1 cellular context compared by ENCODE assay signal in the genomic region with DNA sequence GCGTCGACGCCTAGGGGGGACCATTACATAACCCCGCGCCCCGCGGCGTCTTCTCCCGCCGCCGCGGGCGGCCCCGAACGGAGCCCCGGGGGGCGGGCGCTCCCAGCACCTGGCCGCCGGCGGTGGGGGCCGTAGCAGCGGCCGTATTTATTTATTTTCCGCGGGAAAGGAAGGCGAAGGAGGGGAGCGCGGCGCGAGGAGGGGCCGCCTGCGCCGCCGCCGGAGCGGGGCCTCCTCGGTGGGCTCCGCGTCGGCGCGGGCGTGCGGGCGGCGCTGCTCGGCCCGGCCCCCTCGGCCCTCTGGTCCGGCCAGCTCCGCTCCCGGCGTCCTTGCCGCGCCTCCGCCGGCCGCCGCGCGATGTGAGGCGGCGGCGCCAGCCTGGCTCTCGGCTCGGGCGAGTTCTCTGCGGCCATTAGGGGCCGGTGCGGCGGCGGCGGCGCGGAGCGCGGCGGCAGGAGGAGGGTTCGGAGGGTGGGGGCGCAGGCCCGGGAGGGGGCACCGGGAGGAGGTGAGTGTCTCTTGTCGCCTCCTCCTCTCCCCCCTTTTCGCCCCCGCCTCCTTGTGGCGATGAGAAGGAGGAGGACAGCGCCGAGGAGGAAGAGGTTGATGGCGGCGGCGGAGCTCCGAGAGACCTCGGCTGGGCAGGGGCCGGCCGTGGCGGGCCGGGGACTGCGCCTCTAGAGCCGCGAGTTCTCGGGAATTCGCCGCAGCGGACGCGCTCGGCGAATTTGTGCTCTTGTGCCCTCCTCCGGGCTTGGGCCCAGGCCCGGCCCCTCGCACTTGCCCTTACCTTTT.
TF ChIP-seq lines count a peak whose summit lies in the region.

TSS of gene EP300 (plus strand) at position 570 of the 795 bp plus-strand sequence. CDS start 413 bp downstream, outside the sequence.

TF ChIP-seq in GM12878, 131 proteins besides CTCF, POLR2A, EP300 and RAD21 (continues in another document):
- TF ChIP-seq MLLT1 (IDR thresholded peaks at IDR 0.05) (no peak), HSF1 (IDR thresholded peaks at IDR 0.05; ENCODE audit: low read depth, low read length) (no peak), POLR2AphosphoS2 (IDR thresholded peaks at IDR 0.05; ENCODE audit: low read depth, low read length) (no peak), BMI1 (IDR thresholded peaks at IDR 0.05; ENCODE audit: borderline replicate concordance) (no peak), TAF1 (IDR thresholded peaks at IDR 0.05; ENCODE audit: borderline replicate concordance, low read depth, low read length) (peak; percentile 71; the same call in 1 of the 2 replicates), SREBF2 (IDR thresholded peaks at IDR 0.05; ENCODE audit: low read length) (no peak), BCL11A (IDR thresholded peaks at IDR 0.05; ENCODE audit: low read depth, low read length) (no peak), ATF7 (IDR thresholded peaks at IDR 0.05; ENCODE audit: low read depth) (no peak), RAD51 (IDR thresholded peaks at IDR 0.05) (no peak), FOS (IDR thresholded peaks at IDR 0.05; ENCODE audit: borderline replicate concordance, extremely low read depth, insufficient read length) (no peak), SP1 (IDR thresholded peaks at IDR 0.05; ENCODE audit: low read depth, low read length) (no peak), CBX3 (IDR thresholded peaks at IDR 0.05; ENCODE audit: borderline replicate concordance, low read depth) (no peak), MAX (IDR thresholded peaks at IDR 0.05; ENCODE audit: low read depth, low read length) (0 out of 2 replicates have a peak, but pooled peaks have one; percentile 13), PBX3 (IDR thresholded peaks at IDR 0.05; ENCODE audit: insufficient replicate concordance, low read depth, low read length) (no peak), SIX5 (IDR thresholded peaks at IDR 0.05; ENCODE audit: low read depth, low read length, severe bottlenecking) (no peak), CEBPB (IDR thresholded peaks at IDR 0.05; ENCODE audit: borderline replicate concordance in 1 of 2, low read depth in 2 of 2, low read length in 2 of 2) (no peak), MYC (IDR thresholded peaks at IDR 0.05; ENCODE audit: insufficient read depth, insufficient read length, insufficient replicate concordance, low read length, severe bottlenecking) (no peak), NR2C1 (IDR thresholded peaks at IDR 0.05) (0 out of 2 replicates have a peak, but pooled peaks have one; percentile 14), TCF3 (IDR thresholded peaks at IDR 0.05; ENCODE audit: borderline replicate concordance, insufficient read depth, low read depth, low read length) (no peak), PRDM15 (CRISPR knock-in tag; IDR thresholded peaks at IDR 0.05) (no peak), USF1 (IDR thresholded peaks at IDR 0.05; ENCODE audit: borderline replicate concordance, extremely low read length, insufficient read depth, low read depth, low read length) (no peak), IKZF1 (conservative IDR thresholded peaks at IDR 0.05) (peak; percentile 65), PAX5 (IDR thresholded peaks at IDR 0.05; ENCODE audit: borderline replicate concordance, low read depth, low read length) (peak; percentile 40; the same call in 1 of the 2 replicates), BACH1 (IDR thresholded peaks at IDR 0.05; ENCODE audit: borderline replicate concordance) (peak; percentile 10), SUZ12 (IDR thresholded peaks at IDR 0.05; ENCODE audit: unreplicated experiment) (no peak), PAX8 (IDR thresholded peaks at IDR 0.05) (no peak), ZNF24 (IDR thresholded peaks at IDR 0.05) (no peak), YBX1 (IDR thresholded peaks at IDR 0.05) (no peak), HDGF (IDR thresholded peaks at IDR 0.05) (no peak), RBBP5 (conservative IDR thresholded peaks at IDR 0.05) (no peak), CBFB (IDR thresholded peaks at IDR 0.05; ENCODE audit: low read depth) (no peak), SMAD5 (IDR thresholded peaks at IDR 0.05; ENCODE audit: low read depth) (no peak), JUNB (IDR thresholded peaks at IDR 0.05) (no peak), RELA (IDR thresholded peaks at IDR 0.05; ENCODE audit: borderline replicate concordance, partially characterized antibody) (no peak), IRF3 (IDR thresholded peaks at IDR 0.05) (no peak), LARP7 (IDR thresholded peaks at IDR 0.05) (peak; percentile 81; the same call in 1 of the 2 replicates), EED (IDR thresholded peaks at IDR 0.05; ENCODE audit: low read depth) (peak; percentile 6; the same call in 1 of the 2 replicates), JUND (IDR thresholded peaks at IDR 0.05; ENCODE audit: low read depth, low read length) (no peak), NBN (IDR thresholded peaks at IDR 0.05) (no peak), KDM1A (IDR thresholded peaks at IDR 0.05; ENCODE audit: borderline replicate concordance) (no peak)
- TF ChIP-seq, protein P1, sequence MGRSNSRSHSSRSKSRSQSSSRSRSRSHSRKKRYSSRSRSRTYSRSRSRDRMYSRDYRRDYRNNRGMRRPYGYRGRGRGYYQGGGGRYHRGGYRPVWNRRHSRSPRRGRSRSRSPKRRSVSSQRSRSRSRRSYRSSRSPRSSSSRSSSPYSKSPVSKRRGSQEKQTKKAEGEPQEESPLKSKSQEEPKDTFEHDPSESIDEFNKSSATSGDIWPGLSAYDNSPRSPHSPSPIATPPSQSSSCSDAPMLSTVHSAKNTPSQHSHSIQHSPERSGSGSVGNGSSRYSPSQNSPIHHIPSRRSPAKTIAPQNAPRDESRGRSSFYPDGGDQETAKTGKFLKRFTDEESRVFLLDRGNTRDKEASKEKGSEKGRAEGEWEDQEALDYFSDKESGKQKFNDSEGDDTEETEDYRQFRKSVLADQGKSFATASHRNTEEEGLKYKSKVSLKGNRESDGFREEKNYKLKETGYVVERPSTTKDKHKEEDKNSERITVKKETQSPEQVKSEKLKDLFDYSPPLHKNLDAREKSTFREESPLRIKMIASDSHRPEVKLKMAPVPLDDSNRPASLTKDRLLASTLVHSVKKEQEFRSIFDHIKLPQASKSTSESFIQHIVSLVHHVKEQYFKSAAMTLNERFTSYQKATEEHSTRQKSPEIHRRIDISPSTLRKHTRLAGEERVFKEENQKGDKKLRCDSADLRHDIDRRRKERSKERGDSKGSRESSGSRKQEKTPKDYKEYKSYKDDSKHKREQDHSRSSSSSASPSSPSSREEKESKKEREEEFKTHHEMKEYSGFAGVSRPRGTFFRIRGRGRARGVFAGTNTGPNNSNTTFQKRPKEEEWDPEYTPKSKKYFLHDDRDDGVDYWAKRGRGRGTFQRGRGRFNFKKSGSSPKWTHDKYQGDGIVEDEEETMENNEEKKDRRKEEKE (IDR thresholded peaks at IDR 0.05) = no peak
- TF ChIP-seq, protein P2, sequence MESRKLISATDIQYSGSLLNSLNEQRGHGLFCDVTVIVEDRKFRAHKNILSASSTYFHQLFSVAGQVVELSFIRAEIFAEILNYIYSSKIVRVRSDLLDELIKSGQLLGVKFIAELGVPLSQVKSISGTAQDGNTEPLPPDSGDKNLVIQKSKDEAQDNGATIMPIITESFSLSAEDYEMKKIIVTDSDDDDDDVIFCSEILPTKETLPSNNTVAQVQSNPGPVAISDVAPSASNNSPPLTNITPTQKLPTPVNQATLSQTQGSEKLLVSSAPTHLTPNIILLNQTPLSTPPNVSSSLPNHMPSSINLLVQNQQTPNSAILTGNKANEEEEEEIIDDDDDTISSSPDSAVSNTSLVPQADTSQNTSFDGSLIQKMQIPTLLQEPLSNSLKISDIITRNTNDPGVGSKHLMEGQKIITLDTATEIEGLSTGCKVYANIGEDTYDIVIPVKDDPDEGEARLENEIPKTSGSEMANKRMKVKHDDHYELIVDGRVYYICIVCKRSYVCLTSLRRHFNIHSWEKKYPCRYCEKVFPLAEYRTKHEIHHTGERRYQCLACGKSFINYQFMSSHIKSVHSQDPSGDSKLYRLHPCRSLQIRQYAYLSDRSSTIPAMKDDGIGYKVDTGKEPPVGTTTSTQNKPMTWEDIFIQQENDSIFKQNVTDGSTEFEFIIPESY (IDR thresholded peaks at IDR 0.05) = no peak
- TF ChIP-seq, protein P3, sequence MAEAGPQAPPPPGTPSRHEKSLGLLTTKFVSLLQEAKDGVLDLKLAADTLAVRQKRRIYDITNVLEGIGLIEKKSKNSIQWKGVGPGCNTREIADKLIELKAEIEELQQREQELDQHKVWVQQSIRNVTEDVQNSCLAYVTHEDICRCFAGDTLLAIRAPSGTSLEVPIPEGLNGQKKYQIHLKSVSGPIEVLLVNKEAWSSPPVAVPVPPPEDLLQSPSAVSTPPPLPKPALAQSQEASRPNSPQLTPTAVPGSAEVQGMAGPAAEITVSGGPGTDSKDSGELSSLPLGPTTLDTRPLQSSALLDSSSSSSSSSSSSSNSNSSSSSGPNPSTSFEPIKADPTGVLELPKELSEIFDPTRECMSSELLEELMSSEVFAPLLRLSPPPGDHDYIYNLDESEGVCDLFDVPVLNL (IDR thresholded peaks at IDR 0.05; ENCODE audit: low read depth, low read length) = no peak
